25 cellular contexts compared by ENCODE assay signal in genomic region chr5:17431272-17432050, GRCh38.
"Had no signal": no experiment of that assay in that cellular context is flagged by ENCODE, and none has a peak within 500 bp of the region (broad histone marks: within the 10 kb centered on the region; RNA-seq: fewer than 3 reads in every experiment).

No MANE protein-coding gene starts in this region.

- ATAC-seq: activated CD8-positive, alpha-beta memory T cell treated with anti-CD3 and anti-CD28 coated beads, Interleukin-2, amount 10 ng/mL, durations not matched to agents 7 days and 5 days; activated naive CD8-positive, alpha-beta T cell treated with anti-CD3 and anti-CD28 coated beads, Interleukin-2, amount 50 U/mL, for 24 hours; body of pancreas; Right ventricle myocardium inferior; SK-N-SH treated with all-trans-retinoic acid at 6 μM for 48 hours had no signal

- H3K27me3 ChIP-seq: ascending aorta, body of pancreas, MG63, SJSA1 had no signal

- DNase-seq: activated B cell treated with CpG ODN at 0.5 μM for 24 hours; activated CD4-positive, alpha-beta T cell treated with anti-CD3 and anti-CD28 coated beads for 1 hour; activated CD4-positive, alpha-beta T cell treated with anti-CD3 and anti-CD28 coated beads, Interleukin-2, amount 10 ng/mL, durations not matched to agents 24 days and 14 days; activated CD4-positive, alpha-beta T cell treated with anti-CD3 and anti-CD28 coated beads, Interleukin-2, amount 50 U/mL, for 48 hours; activated CD8-positive, alpha-beta memory T cell treated with anti-CD3 and anti-CD28 coated beads, Interleukin-2, amount 10 ng/mL, durations not matched to agents 7 days and 5 days; activated effector memory CD4-positive, alpha-beta T cell treated with Interleukin-2 at 50 U/mL for 16 hours; activated naive CD4-positive, alpha-beta T cell; activated naive CD8-positive, alpha-beta T cell treated with anti-CD3 and anti-CD28 coated beads, Interleukin-2, amount 50 U/mL, for 24 hours; activated T-cell treated with anti-CD3 and anti-CD28 coated beads, Interleukin-2, amount 50 U/mL, for 24 hours; amniotic stem cell; body of pancreas; MG63; MV-4-11; NCI-H1092 treated with DMSO at 0.1 percent for 48 hours; NCI-H1417 treated with DMSO at 0.1 percent for 48 hours; NCI-H187; NCI-H2081 treated with DMSO at 0.1 percent for 48 hours; NCI-H2171; NCI-H2227 treated with DMSO at 0.1 percent for 48 hours; NCI-H526; NCI-H774 had no signal

- H3K4me3 ChIP-seq: ascending aorta, body of pancreas, MG63, SJSA1 had no signal

- H3K36me3 ChIP-seq: ascending aorta, MG63, SJSA1 had no signal
